In the genomic region with DNA sequence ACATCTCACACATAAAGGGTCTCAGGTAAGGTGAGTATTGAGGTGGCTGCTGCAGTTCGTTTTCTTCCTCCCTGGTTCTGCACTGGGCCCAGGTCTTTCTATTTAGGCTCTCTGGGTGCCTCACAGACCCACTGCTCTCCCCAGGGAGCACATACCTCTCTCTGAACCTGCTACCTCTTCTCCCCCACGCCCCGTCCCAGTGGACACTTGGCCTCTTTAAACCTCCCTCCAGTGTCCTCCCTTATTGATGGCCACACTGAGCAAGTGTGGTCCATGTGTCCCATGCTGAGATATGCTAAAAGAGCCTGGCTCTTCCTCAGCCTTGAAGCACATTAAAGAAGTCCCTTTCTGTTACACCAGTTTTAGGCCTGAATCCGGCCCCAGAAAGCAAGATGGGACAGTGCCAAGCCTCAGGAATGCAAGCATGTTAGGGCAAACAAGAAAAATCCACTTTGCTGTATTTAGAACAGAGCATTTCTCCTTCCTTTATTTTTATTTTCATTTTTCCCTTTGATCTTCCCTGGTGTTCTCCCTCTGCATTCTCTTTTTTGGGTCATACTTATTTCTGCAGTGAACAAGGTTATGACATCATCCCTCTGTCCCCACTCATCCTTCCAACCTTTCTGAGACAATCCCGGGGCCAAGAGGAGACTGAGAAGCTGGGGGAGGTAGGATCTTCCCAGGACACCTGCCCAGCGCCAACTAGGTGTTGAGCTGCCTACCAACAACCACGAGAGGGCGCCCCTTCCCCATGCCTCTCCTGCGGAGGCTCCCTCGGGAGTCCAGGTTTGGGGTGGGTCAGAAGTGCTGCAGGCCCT, we compare ENCODE assay signal across 1 cellular context.
TF ChIP-seq lines count a peak whose summit lies in the region.

No MANE protein-coding gene starts in this region.

TF ChIP-seq in SK-N-SH treated with all-trans-retinoic acid at 6 μM for 48 hours, 23 proteins besides CTCF, POLR2A, EP300 and RAD21 (continued from another document):
- TF ChIP-seq, protein P1, sequence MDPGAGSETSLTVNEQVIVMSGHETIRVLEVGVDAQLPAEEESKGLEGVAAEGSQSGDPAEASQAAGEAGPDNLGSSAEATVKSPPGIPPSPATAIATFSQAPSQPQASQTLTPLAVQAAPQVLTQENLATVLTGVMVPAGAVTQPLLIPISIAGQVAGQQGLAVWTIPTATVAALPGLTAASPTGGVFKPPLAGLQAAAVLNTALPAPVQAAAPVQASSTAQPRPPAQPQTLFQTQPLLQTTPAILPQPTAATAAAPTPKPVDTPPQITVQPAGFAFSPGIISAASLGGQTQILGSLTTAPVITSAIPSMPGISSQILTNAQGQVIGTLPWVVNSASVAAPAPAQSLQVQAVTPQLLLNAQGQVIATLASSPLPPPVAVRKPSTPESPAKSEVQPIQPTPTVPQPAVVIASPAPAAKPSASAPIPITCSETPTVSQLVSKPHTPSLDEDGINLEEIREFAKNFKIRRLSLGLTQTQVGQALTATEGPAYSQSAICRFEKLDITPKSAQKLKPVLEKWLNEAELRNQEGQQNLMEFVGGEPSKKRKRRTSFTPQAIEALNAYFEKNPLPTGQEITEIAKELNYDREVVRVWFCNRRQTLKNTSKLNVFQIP (CRISPR knock-in tag; IDR thresholded peaks at IDR 0.05; ENCODE audit: borderline replicate concordance, low read depth), result no peak
- no peak for TF ChIP-seq RARB (CRISPR knock-in tag; IDR thresholded peaks at IDR 0.05)
